Comparison of ENCODE assay signal across 11 cellular contexts in genomic region chr2:72028996-72029395, GRCh38.
"Had no signal": no experiment of that assay in that cellular context is flagged by ENCODE, and none has a peak within 500 bp of the region (broad histone marks: within the 10 kb centered on the region; RNA-seq: fewer than 3 reads in every experiment).

No MANE protein-coding gene starts in this region.

- H3K4me3 ChIP-seq: lower lobe of right lung, psoas muscle had no signal

- H3K36me3 ChIP-seq: lower lobe of right lung had no signal

- H3K27ac ChIP-seq: lower lobe of right lung, psoas muscle had no signal

- H3K9me3 ChIP-seq: lower lobe of right lung, psoas muscle had no signal

- DNase-seq: activated CD4-positive, alpha-beta T cell treated with anti-CD3 and anti-CD28 coated beads, Interleukin-2, amount 50 U/mL, for 4 hours; caudate nucleus; hypothalamus; kidney glomerular epithelial cell; lower lobe of right lung; psoas muscle; stimulated activated CD4-positive, alpha-beta T cell treated with anti-CD3 and anti-CD28 coated beads, Interleukin-4, amount 100 ng/mL, for 4 hours; substantia nigra; trophoblast cell had no signal

- ATAC-seq: activated T-helper 17 cell treated with anti-CD3 and anti-CD28 coated beads, Interleukin-2, amount 50 U/mL, for 72 hours; lower lobe of right lung; naive thymus-derived CD4-positive, alpha-beta T cell; psoas muscle had no signal

- H3K4me1 ChIP-seq: lower lobe of right lung, psoas muscle had no signal
